ENCODE assay signal across 8 cellular contexts in genomic region chr19:42683917-42684513, GRCh38. TPM values are rescaled to one million over a fixed set of nuclear protein-coding genes. Genes with fewer than 3 reads are reported as not detected.
A peak's percentile ranks its signal among the peaks of the same experiment; 100 is the strongest.
DNase-seq lines count a peak whose midpoint lies in the region; ATAC-seq and TF ChIP-seq lines count a peak whose summit lies in the region.

No MANE protein-coding gene starts in this region.

- H2AFZ ChIP-seq in KMS-11 (ENCODE audit: low read depth) = no peak overlapping the region

- no peaks in the 10 kb centered on the region for H3K27me3 ChIP-seq in KMS-11 (ENCODE audit: insufficient read depth, low read depth)
- H3K27me3 ChIP-seq in neutrophil = no peaks in the 10 kb centered on the region

- no peak overlapping the region for H3K4me2 ChIP-seq in KMS-11

- no peak overlapping the region for H3K27ac ChIP-seq in KMS-11
- no peak overlapping the region for H3K27ac ChIP-seq in neutrophil

- TF ChIP-seq CTCF in KMS-11 (conservative IDR thresholded peaks at IDR 0.05; ENCODE audit: low read depth, low read length) (peak; percentile 94), chondrocyte (IDR thresholded peaks at IDR 0.05) (peak; percentile 72), neutrophil (IDR thresholded peaks at IDR 0.05) (peak; percentile 69)

- H3K9ac ChIP-seq in KMS-11 = no peak overlapping the region

- H3K4me3 Mint-ChIP-seq in chondrocyte (ENCODE audit: unreplicated experiment) = no peak overlapping the region
- no peak overlapping the region for H3K4me3 Mint-ChIP-seq in stimulated activated memory B cell treated with anti-CD40 and anti-IgM and Interleukin-4, amounts not matched to agents 10 μg/mL and 1 μg/mL and 100 μg/mL, for 72 hours

- no peaks in the 10 kb centered on the region for H3K4me1 Mint-ChIP-seq in chondrocyte (ENCODE audit: low read depth)
- no peaks in the 10 kb centered on the region for H3K4me1 Mint-ChIP-seq in stimulated activated memory B cell treated with anti-CD40 and anti-IgM and Interleukin-4, amounts not matched to agents 10 μg/mL and 1 μg/mL and 100 μg/mL, for 72 hours

- H3K4me3 ChIP-seq in KMS-11 (IDR thresholded peaks at IDR 0.05; ENCODE audit: insufficient read depth, low read depth, low read length) = no peak overlapping the region
- no peak overlapping the region for H3K4me3 ChIP-seq in neutrophil (ENCODE audit: low read depth in 1 of 2, low read length in 1 of 2)

- H3K36me3 ChIP-seq in KMS-11 (ENCODE audit: insufficient read depth) (no peaks in the 10 kb centered on the region), neutrophil (no peaks in the 10 kb centered on the region)

- H3K27me3 Mint-ChIP-seq in chondrocyte (ENCODE audit: low read depth) = no peaks in the 10 kb centered on the region
- H3K27me3 Mint-ChIP-seq in stimulated activated memory B cell treated with anti-CD40 and anti-IgM and Interleukin-4, amounts not matched to agents 10 μg/mL and 1 μg/mL and 100 μg/mL, for 72 hours = peaks cover 7% of the 10 kb centered on the region

- H3K9me3 Mint-ChIP-seq in chondrocyte (ENCODE audit: low read depth) = peaks cover 51% of the 10 kb centered on the region
- peaks cover 14% of the 10 kb centered on the region for H3K9me3 Mint-ChIP-seq in stimulated activated memory B cell treated with anti-CD40 and anti-IgM and Interleukin-4, amounts not matched to agents 10 μg/mL and 1 μg/mL and 100 μg/mL, for 72 hours

- H3K4me1 ChIP-seq in KMS-11 (ENCODE audit: low read depth, poor library complexity, severe bottlenecking) (no peaks in the 10 kb centered on the region), neutrophil (ENCODE audit: control insufficient read depth in 1 of 2, insufficient read depth in 1 of 2, low read depth in 1 of 2, low read length in 1 of 2) (no peaks in the 10 kb centered on the region)

- no peak overlapping the region for H3K27ac Mint-ChIP-seq in chondrocyte (ENCODE audit: unreplicated experiment)
- H3K27ac Mint-ChIP-seq in stimulated activated memory B cell treated with anti-CD40 and anti-IgM and Interleukin-4, amounts not matched to agents 10 μg/mL and 1 μg/mL and 100 μg/mL, for 72 hours = no peak overlapping the region

- peak; percentile 45 for DNase-seq in NCI-H82 (lab: John Stamatoyannopoulos, UW)
- DNase-seq in NCI-H82 treated with DMSO at 0.1 percent for 48 hours (lab: John Stamatoyannopoulos, UW; ENCODE audit: unreplicated experiment) = no peak
- no peak for DNase-seq in chondrocyte (ENCODE audit: low spot score)
- no peak for DNase-seq in middle frontal gyrus (ENCODE audit: extremely low spot score, low spot score)
- no peak for DNase-seq in NCI-H524 (lab: John Stamatoyannopoulos, UW)

- H4K20me1 ChIP-seq in KMS-11 (ENCODE audit: insufficient read depth) = no peaks in the 10 kb centered on the region

- no peaks in the 10 kb centered on the region for H3K79me2 ChIP-seq in KMS-11 (ENCODE audit: insufficient read depth, low read depth)

- no peak for ATAC-seq in stimulated activated memory B cell treated with anti-CD40 and anti-IgM and Interleukin-4, amounts not matched to agents 10 μg/mL and 1 μg/mL and 100 μg/mL, for 72 hours

- H3K36me3 Mint-ChIP-seq in chondrocyte (ENCODE audit: low read depth) = no peaks in the 10 kb centered on the region
- H3K36me3 Mint-ChIP-seq in stimulated activated memory B cell treated with anti-CD40 and anti-IgM and Interleukin-4, amounts not matched to agents 10 μg/mL and 1 μg/mL and 100 μg/mL, for 72 hours = no peaks in the 10 kb centered on the region

- H3K9me3 ChIP-seq in neutrophil = peaks cover 3% of the 10 kb centered on the region

RNA-seq across cellular contexts. Expression of gene PSG3, which starts 56.3 kb away (rescaled TPM):
- 0.99 TPM in 1 of 3 replicates, not detected in the others for total RNA-seq in chondrocyte
